In the genomic region with DNA sequence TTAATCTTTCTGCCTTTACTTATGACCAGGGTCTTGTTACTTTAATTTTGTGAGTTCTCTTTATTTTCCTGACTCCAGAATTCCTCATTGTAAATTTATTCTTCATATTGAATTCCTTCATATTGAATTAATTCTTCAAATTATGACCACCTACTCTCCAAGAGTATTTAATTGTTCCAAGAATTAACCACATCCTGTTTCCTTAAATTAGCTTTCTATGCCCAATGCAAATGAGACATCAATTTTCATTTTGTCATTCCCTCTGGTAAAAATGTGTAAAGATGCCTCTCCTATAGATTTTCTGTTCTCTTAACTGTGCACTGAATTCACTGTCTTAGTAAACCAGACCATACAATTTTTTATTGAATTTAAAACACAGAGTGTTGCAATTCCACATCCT, we compare ENCODE assay signal across 32 cellular contexts.
"Had no signal": no experiment of that assay in that cellular context is flagged by ENCODE, and none has a peak within 500 bp of the region (broad histone marks: within the 10 kb centered on the region; RNA-seq: fewer than 3 reads in every experiment).

No MANE protein-coding gene starts in this region.

- H3K36me3 ChIP-seq: adrenal gland, ascending aorta, brain microvascular endothelial cell, breast epithelium, cardiac muscle cell had no signal

- H3K27me3 ChIP-seq: adrenal gland, ascending aorta, body of pancreas, brain microvascular endothelial cell, breast epithelium, cardiac muscle cell had no signal

- H3K4me3 ChIP-seq: adrenal gland, ascending aorta, body of pancreas, breast epithelium, cardiac muscle cell had no signal

- ATAC-seq: activated naive CD4-positive, alpha-beta T cell treated with anti-CD3 and anti-CD28 coated beads, Interleukin-2, amount 50 U/mL, for 72 hours; activated naive CD8-positive, alpha-beta T cell treated with anti-CD3 and anti-CD28 coated beads, Interleukin-2, amount 50 U/mL, for 24 hours; activated T-cell treated with anti-CD3 and anti-CD28 coated beads, Interleukin-2, amount 50 U/mL, for 4 hours; activated T-cell treated with anti-CD3 and anti-CD28 coated beads, Interleukin-2, amount 50 U/mL, for 72 hours; activated T-helper 17 cell treated with anti-CD3 and anti-CD28 coated beads, Interleukin-2, amount 50 U/mL, for 72 hours; body of pancreas had no signal

- H3K27ac ChIP-seq: adrenal gland, ascending aorta, body of pancreas, brain microvascular endothelial cell, breast epithelium, cardiac muscle cell had no signal

- H3K4me1 ChIP-seq: adrenal gland, ascending aorta, body of pancreas, breast epithelium had no signal

- H3K9me3 ChIP-seq: ascending aorta, body of pancreas, breast epithelium had no signal

- DNase-seq: activated effector memory CD4-positive, alpha-beta T cell treated with anti-CD3 and anti-CD28 coated beads, Interleukin-2, amount 50 U/mL, for 16 hours; activated effector memory CD4-positive, alpha-beta T cell treated with Interleukin-2 at 50 U/mL for 16 hours; activated gamma-delta T cell; activated gamma-delta T cell treated with Interleukin-2 at 50 U/mL for 16 hours; activated naive CD4-positive, alpha-beta T cell; activated naive CD4-positive, alpha-beta T cell treated with anti-CD3 and anti-CD28 coated beads for 36 hours; activated naive CD4-positive, alpha-beta T cell treated with anti-CD3 and anti-CD28 coated beads, Interleukin-2, amount 10 ng/mL, durations not matched to agents 7 days and 5 days; activated naive CD4-positive, alpha-beta T cell treated with anti-CD3 and anti-CD28 coated beads, Interleukin-2, amount 50 U/mL, for 16 hours; activated naive CD4-positive, alpha-beta T cell treated with Interleukin-2 at 50 U/mL for 16 hours; activated naive CD8-positive, alpha-beta T cell treated with anti-CD3 and anti-CD28 coated beads for 36 hours; activated naive CD8-positive, alpha-beta T cell treated with anti-CD3 and anti-CD28 coated beads, Interleukin-2, amount 10 ng/mL, durations not matched to agents 7 days and 5 days; activated naive CD8-positive, alpha-beta T cell treated with anti-CD3 and anti-CD28 coated beads, Interleukin-2, amount 50 U/mL, for 24 hours; activated T-cell treated with anti-CD3 and anti-CD28 coated beads, Interleukin-2, amount 50 U/mL, for 1 hour; activated T-cell treated with anti-CD3 and anti-CD28 coated beads, Interleukin-2, amount 50 U/mL, for 24 hours; activated T-cell treated with anti-CD3 and anti-CD28 coated beads, Interleukin-2, amount 50 U/mL, for 4 hours; activated T-cell treated with anti-CD3 and anti-CD28 coated beads, Interleukin-2, amount 50 U/mL, for 48 hours; activated T-cell treated with anti-CD3 and anti-CD28 coated beads, Interleukin-2, amount 50 U/mL, for 72 hours; adrenal gland; amniotic stem cell; amygdala; anterior cingulate cortex; aorta; body of pancreas; brain microvascular endothelial cell; caudate nucleus; central memory CD4-positive, alpha-beta T cell; cerebellar nuclear complex had no signal
